ENCODE assay signal across 17 cellular contexts in genomic region chr1:56434659-56435202, GRCh38.
DNase-seq lines count a peak whose midpoint lies in the region; ATAC-seq and TF ChIP-seq lines count a peak whose summit lies in the region.
"Had no signal": no experiment of that assay in that cellular context is flagged by ENCODE, and none has a peak within 500 bp of the region (broad histone marks: within the 10 kb centered on the region; RNA-seq: fewer than 3 reads in every experiment).

No MANE protein-coding gene starts in this region.

- peaks cover 14% of the 10 kb centered on the region for H3K4me1 Mint-ChIP-seq in stimulated activated naive CD8-positive, alpha-beta T cell treated with anti-CD3 and anti-CD28 coated beads, Interleukin-15, Interleukin-2, amounts not matched to agents 100 ng/mL and 50 ng/mL, for 24 hours (ENCODE audit: low read depth)
- H3K4me1 Mint-ChIP-seq in WTC11 (peaks cover 88% of the 10 kb centered on the region), type B pancreatic cell (ENCODE audit: unreplicated experiment) (peaks cover 83% of the 10 kb centered on the region)
- H3K4me1 Mint-ChIP-seq: activated naive CD4-positive, alpha-beta T cell treated with anti-CD3 and anti-CD28 coated beads, Interleukin-2, amount 50 U/mL, for 24 hours had no signal

- no peak overlapping the region for H3K4me3 Mint-ChIP-seq in stimulated activated naive CD8-positive, alpha-beta T cell treated with anti-CD3 and anti-CD28 coated beads, Interleukin-15, Interleukin-2, amounts not matched to agents 100 ng/mL and 50 ng/mL, for 24 hours
- H3K4me3 Mint-ChIP-seq in WTC11 (no peak overlapping the region), type B pancreatic cell (peak overlapping the region; percentile 1)
- H3K4me3 Mint-ChIP-seq: activated naive CD4-positive, alpha-beta T cell treated with anti-CD3 and anti-CD28 coated beads, Interleukin-2, amount 50 U/mL, for 24 hours had no signal

- POLR2A ChIA-PET in WTC11 (lab: Charles Lee) = no interaction called here

- TF ChIP-seq CTCF in WTC11 (IDR thresholded peaks at IDR 0.05) (0 out of 2 replicates have a peak, but pooled peaks have one; percentile 29), type B pancreatic cell (conservative IDR thresholded peaks at IDR 0.05) (peak; percentile 66)

- TF ChIP-seq POLR2A in GM18505 (IDR thresholded peaks at IDR 0.05; ENCODE audit: borderline replicate concordance, extremely low read depth, insufficient read depth, insufficient read length) = no peak

- ATAC-seq in stimulated activated naive CD8-positive, alpha-beta T cell treated with anti-CD3 and anti-CD28 coated beads, Interleukin-15, Interleukin-2, amounts not matched to agents 100 U/mL and 50 U/mL, for 24 hours = no peak
- ATAC-seq in WTC11 (peak; percentile 35), GM18505 (IDR thresholded peaks at IDR 0.05; ENCODE audit: unreplicated experiment) (no peak), HG03565 (IDR thresholded peaks at IDR 0.05; ENCODE audit: unreplicated experiment) (no peak)
- ATAC-seq: activated CD4-positive, CD25-positive, alpha-beta regulatory T cell treated with anti-CD3 and anti-CD28 coated beads, Interleukin-2, amount 50 U/mL, for 24 hours; lower lobe of right lung had no signal

- H3K27ac Mint-ChIP-seq in stimulated activated naive CD8-positive, alpha-beta T cell treated with anti-CD3 and anti-CD28 coated beads, Interleukin-15, Interleukin-2, amounts not matched to agents 100 ng/mL and 50 ng/mL, for 24 hours = peak overlapping the region; percentile 38
- H3K27ac Mint-ChIP-seq in WTC11 = no peak overlapping the region
- H3K27ac Mint-ChIP-seq in type B pancreatic cell = peak overlapping the region; percentile 68
- H3K27ac Mint-ChIP-seq: activated naive CD4-positive, alpha-beta T cell treated with anti-CD3 and anti-CD28 coated beads, Interleukin-2, amount 50 U/mL, for 24 hours had no signal

- no peaks in the 10 kb centered on the region for H3K27me3 Mint-ChIP-seq in stimulated activated naive CD8-positive, alpha-beta T cell treated with anti-CD3 and anti-CD28 coated beads, Interleukin-15, Interleukin-2, amounts not matched to agents 100 ng/mL and 50 ng/mL, for 24 hours
- H3K27me3 Mint-ChIP-seq in WTC11 (ENCODE audit: low read depth) (peaks cover 52% of the 10 kb centered on the region), type B pancreatic cell (peaks cover 8% of the 10 kb centered on the region)
- H3K27me3 Mint-ChIP-seq: activated naive CD4-positive, alpha-beta T cell treated with anti-CD3 and anti-CD28 coated beads, Interleukin-2, amount 50 U/mL, for 24 hours had no signal

- H3K36me3 Mint-ChIP-seq in stimulated activated naive CD8-positive, alpha-beta T cell treated with anti-CD3 and anti-CD28 coated beads, Interleukin-15, Interleukin-2, amounts not matched to agents 100 ng/mL and 50 ng/mL, for 24 hours (ENCODE audit: low read depth) = no peaks in the 10 kb centered on the region
- no peaks in the 10 kb centered on the region for H3K36me3 Mint-ChIP-seq in WTC11
- H3K36me3 Mint-ChIP-seq in type B pancreatic cell = no peaks in the 10 kb centered on the region
- H3K36me3 Mint-ChIP-seq: activated naive CD4-positive, alpha-beta T cell treated with anti-CD3 and anti-CD28 coated beads, Interleukin-2, amount 50 U/mL, for 24 hours had no signal

- DNase-seq in stimulated activated naive CD8-positive, alpha-beta T cell treated with anti-CD3 and anti-CD28 coated beads, Interleukin-15, Interleukin-2, amounts not matched to agents 100 U/mL and 50 U/mL, for 24 hours = no peak
- DNase-seq in WTC11 (ENCODE audit: low spot score) = peak; percentile 30
- DNase-seq in iPS-NIHi11 (ENCODE audit: low spot score) = peak; percentile 27
- DNase-seq in type B pancreatic cell (ENCODE audit: extremely low spot score, unreplicated experiment) = no peak
- DNase-seq in NCI-H1105 (lab: John Stamatoyannopoulos, UW) = no peak
- DNase-seq: ACHN, colonic mucosa, lower lobe of right lung, NCI-H1048, NCI-H446, PC-9, small intestine had no signal

- CTCF ChIA-PET in WTC11 (lab: Charles Lee) = interaction anchor here (1.4 to 3.3 kb wide), 2 partner anchors 10 to 145 kb away, joined by 3 to 13 read pairs; partner anchors contain the start of gene PLPP3

- no peaks in the 10 kb centered on the region for H3K9me3 Mint-ChIP-seq in stimulated activated naive CD8-positive, alpha-beta T cell treated with anti-CD3 and anti-CD28 coated beads, Interleukin-15, Interleukin-2, amounts not matched to agents 100 ng/mL and 50 ng/mL, for 24 hours
- H3K9me3 Mint-ChIP-seq in WTC11 = no peaks in the 10 kb centered on the region
- peaks cover 5% of the 10 kb centered on the region for H3K9me3 Mint-ChIP-seq in type B pancreatic cell
- H3K9me3 Mint-ChIP-seq: activated naive CD4-positive, alpha-beta T cell treated with anti-CD3 and anti-CD28 coated beads, Interleukin-2, amount 50 U/mL, for 24 hours had no signal

TF ChIP-seq in WTC11, 78 proteins besides CTCF, POLR2A, EP300 and RAD21 (continues in another document):
- TF ChIP-seq PRRX2 (CRISPR knock-in tag; IDR thresholded peaks at IDR 0.05) (no peak), ATF1 (CRISPR knock-in tag; IDR thresholded peaks at IDR 0.05) (no peak), ZNF416 (CRISPR knock-in tag; IDR thresholded peaks at IDR 0.05) (no peak), HMGA2 (CRISPR knock-in tag; IDR thresholded peaks at IDR 0.05) (no peak), CREB1 (CRISPR knock-in tag; IDR thresholded peaks at IDR 0.05) (no peak), NR1H2 (CRISPR knock-in tag; IDR thresholded peaks at IDR 0.05) (no peak), ZNF138 (CRISPR knock-in tag; conservative IDR thresholded peaks at IDR 0.05) (no peak), IRF2 (CRISPR knock-in tag; IDR thresholded peaks at IDR 0.05; ENCODE audit: borderline replicate concordance, low read depth) (no peak), NFE2L1 (CRISPR knock-in tag; IDR thresholded peaks at IDR 0.05) (no peak)
- TF ChIP-seq, protein P1, sequence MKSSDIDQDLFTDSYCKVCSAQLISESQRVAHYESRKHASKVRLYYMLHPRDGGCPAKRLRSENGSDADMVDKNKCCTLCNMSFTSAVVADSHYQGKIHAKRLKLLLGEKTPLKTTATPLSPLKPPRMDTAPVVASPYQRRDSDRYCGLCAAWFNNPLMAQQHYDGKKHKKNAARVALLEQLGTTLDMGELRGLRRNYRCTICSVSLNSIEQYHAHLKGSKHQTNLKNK (CRISPR knock-in tag; IDR thresholded peaks at IDR 0.05) = no peak
- TF ChIP-seq, protein P2, sequence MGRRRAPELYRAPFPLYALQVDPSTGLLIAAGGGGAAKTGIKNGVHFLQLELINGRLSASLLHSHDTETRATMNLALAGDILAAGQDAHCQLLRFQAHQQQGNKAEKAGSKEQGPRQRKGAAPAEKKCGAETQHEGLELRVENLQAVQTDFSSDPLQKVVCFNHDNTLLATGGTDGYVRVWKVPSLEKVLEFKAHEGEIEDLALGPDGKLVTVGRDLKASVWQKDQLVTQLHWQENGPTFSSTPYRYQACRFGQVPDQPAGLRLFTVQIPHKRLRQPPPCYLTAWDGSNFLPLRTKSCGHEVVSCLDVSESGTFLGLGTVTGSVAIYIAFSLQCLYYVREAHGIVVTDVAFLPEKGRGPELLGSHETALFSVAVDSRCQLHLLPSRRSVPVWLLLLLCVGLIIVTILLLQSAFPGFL (CRISPR knock-in tag; IDR thresholded peaks at IDR 0.05; ENCODE audit: borderline replicate concordance) = no peak
- TF ChIP-seq, protein P3, sequence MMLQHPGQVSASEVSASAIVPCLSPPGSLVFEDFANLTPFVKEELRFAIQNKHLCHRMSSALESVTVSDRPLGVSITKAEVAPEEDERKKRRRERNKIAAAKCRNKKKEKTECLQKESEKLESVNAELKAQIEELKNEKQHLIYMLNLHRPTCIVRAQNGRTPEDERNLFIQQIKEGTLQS (CRISPR knock-in tag; conservative IDR thresholded peaks at IDR 0.05) = no peak
- TF ChIP-seq, protein P4, sequence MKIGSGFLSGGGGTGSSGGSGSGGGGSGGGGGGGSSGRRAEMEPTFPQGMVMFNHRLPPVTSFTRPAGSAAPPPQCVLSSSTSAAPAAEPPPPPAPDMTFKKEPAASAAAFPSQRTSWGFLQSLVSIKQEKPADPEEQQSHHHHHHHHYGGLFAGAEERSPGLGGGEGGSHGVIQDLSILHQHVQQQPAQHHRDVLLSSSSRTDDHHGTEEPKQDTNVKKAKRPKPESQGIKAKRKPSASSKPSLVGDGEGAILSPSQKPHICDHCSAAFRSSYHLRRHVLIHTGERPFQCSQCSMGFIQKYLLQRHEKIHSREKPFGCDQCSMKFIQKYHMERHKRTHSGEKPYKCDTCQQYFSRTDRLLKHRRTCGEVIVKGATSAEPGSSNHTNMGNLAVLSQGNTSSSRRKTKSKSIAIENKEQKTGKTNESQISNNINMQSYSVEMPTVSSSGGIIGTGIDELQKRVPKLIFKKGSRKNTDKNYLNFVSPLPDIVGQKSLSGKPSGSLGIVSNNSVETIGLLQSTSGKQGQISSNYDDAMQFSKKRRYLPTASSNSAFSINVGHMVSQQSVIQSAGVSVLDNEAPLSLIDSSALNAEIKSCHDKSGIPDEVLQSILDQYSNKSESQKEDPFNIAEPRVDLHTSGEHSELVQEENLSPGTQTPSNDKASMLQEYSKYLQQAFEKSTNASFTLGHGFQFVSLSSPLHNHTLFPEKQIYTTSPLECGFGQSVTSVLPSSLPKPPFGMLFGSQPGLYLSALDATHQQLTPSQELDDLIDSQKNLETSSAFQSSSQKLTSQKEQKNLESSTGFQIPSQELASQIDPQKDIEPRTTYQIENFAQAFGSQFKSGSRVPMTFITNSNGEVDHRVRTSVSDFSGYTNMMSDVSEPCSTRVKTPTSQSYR (CRISPR knock-in tag; IDR thresholded peaks at IDR 0.05) = no peak

Comparison
In these comparisons a context has a peak if more than half of its experiments do, and no peak if none do; other contexts are left out.
1. DNase-seq: peak in WTC11 (single experiment) and iPS-NIHi11 (single experiment); none in stimulated activated naive CD8-positive, alpha-beta T cell treated with anti-CD3 and anti-CD28 coated beads, Interleukin-15, Interleukin-2, amounts not matched to agents 100 U/mL and 50 U/mL, for 24 hours (single experiment), type B pancreatic cell (single experiment) and NCI-H1105 (single experiment).